6 cellular contexts compared by ENCODE assay signal in genomic region chr17:44330283-44330682, GRCh38. TPM values are rescaled to one million over a fixed set of nuclear protein-coding genes. Genes with fewer than 3 reads are reported as not detected.
"Had no signal": no experiment of that assay in that cellular context is flagged by ENCODE, and none has a peak within 500 bp of the region (broad histone marks: within the 10 kb centered on the region; RNA-seq: fewer than 3 reads in every experiment).

No MANE protein-coding gene starts in this region.

RNA-seq across cellular contexts. Expression of gene RUNDC3A, which starts 21.9 kb away (rescaled TPM):
- total RNA-seq: left lobe of liver, lung microvascular endothelial cell had no signal
- polyA plus RNA-seq: immature natural killer cell; naive thymus-derived CD4-positive, alpha-beta T cell had no signal

RNA-seq across cellular contexts. Expression of gene ITGA2B, which starts 59.2 kb away (rescaled TPM):
- total RNA-seq: myocyte had no signal
- polyA plus RNA-seq: keratinocyte; naive thymus-derived CD4-positive, alpha-beta T cell had no signal
